7 cellular contexts compared by ENCODE assay signal in the genomic region with DNA sequence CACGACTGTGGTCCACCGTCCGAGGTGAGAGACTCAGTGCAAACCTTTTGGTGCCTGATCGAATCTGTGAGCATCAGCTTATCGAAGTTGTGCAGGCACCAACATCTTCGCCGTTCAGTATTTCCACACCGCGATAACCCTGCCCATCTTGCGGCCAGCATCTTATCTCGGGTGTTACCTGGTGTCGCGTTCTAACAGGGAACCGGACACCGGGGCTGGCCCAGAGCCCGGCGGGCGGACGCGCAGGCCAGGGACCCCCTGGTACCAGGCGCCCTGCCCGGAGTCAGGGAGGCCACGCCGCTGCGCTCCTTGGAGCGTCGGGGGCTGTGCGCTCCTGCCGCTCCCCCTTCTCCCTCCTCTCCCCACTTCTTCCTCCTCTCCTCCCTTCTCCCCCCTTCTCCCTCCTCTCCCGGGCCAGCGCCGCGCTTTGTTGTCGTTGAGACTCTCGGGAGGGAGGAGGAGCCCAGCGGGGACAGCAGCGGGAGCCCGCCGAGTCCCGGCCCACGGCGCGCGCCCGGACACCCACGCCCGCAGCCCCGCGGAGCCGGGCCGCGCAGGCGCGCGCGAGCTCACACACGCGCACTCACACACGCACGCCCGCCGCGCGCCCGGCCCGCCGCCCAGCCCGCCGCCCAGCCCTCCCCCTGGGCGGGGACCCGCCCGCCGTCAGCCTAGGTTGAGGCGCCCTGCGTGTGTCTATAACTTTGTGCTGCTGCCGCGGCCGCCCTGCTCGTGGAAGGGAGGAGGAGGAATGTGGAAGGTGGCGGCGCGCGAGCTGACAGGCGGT. TPM values are rescaled to one million over a fixed set of nuclear protein-coding genes. Genes with fewer than 3 reads are reported as not detected.
DNase-seq lines count a peak whose midpoint lies in the region; ATAC-seq, FAIRE-seq and TF ChIP-seq lines count a peak whose summit lies in the region.

No MANE protein-coding gene starts in this region.

- DNase-seq in NCI-H2196 treated with DMSO at 0.1 percent for 48 hours (lab: John Stamatoyannopoulos, UW; ENCODE audit: unreplicated experiment) (peak; percentile 87), WERI-Rb-1 (peak; percentile 83), breast epithelium (ENCODE audit: low spot score in 2 of 2) (peak; percentile 89 to 94), iPS-NIHi7 (ENCODE audit: extremely low spot score) (peak; percentile 33), small intestine (peak; percentile 89)

- H3K27ac ChIP-seq in WERI-Rb-1 = peak overlapping the region; percentile 81
- peak overlapping the region; percentile 97 to 100 for H3K27ac ChIP-seq in breast epithelium
- peak overlapping the region; percentile 99 for H3K27ac ChIP-seq in small intestine (ENCODE audit: low read depth in 1 of 2, low read length in 1 of 2)

- ATAC-seq in GM18502 (IDR thresholded peaks at IDR 0.05; ENCODE audit: poor library complexity, unreplicated experiment) (peak; percentile 41), HG02938 (IDR thresholded peaks at IDR 0.05; ENCODE audit: unreplicated experiment) (peak; percentile 37)

- 0% methylated on average over 49 to 84 of the region's 84 CpGs for WGBS in small intestine, 3 donors

- H3K4me3 ChIP-seq in WERI-Rb-1 (ENCODE audit: low read depth, low read length) = peak overlapping the region; percentile 98
- H3K4me3 ChIP-seq in breast epithelium = peak overlapping the region; percentile 86 to 92 (median 92)
- H3K4me3 ChIP-seq in small intestine (ENCODE audit: low read depth in 1 of 2, low read length in 2 of 2) = peak overlapping the region; percentile 60 to 75

- H3K4me1 ChIP-seq in breast epithelium (no peaks in the 10 kb centered on the region), small intestine (ENCODE audit: control insufficient read depth in 2 of 2, insufficient read depth in 1 of 2, low read depth in 1 of 2, low read length in 1 of 2) (peaks cover 2 to 7% of the 10 kb centered on the region in 2 donors)

- intact Hi-C loops in breast epithelium (cut with DNase I; ENCODE audit: low total_unique reads) = no loop called here

- TF ChIP-seq CTCF in WERI-Rb-1 (IDR thresholded peaks at IDR 0.05; ENCODE audit: low read depth, low read length) (no peak), breast epithelium (IDR thresholded peaks at IDR 0.05) (peak in 1 of 3 donors; percentile 7)

- FAIRE-seq in small intestine (lab: Jason Lieb, UNC) = no peak

- H3K9me3 ChIP-seq in WERI-Rb-1 (ENCODE audit: severe bottlenecking) (no peaks in the 10 kb centered on the region), breast epithelium (no peaks in the 10 kb centered on the region), small intestine (ENCODE audit: control insufficient read depth, low read depth) (no peaks in the 10 kb centered on the region)

- H3K27me3 ChIP-seq in WERI-Rb-1 (ENCODE audit: insufficient read depth, low read depth, severe bottlenecking) (peaks cover 10% of the 10 kb centered on the region), breast epithelium (no peaks in the 10 kb centered on the region), small intestine (ENCODE audit: control insufficient read depth in 2 of 2, insufficient read depth in 2 of 2, low read length in 2 of 2) (no peaks in the 10 kb centered on the region)

- peak; percentile 76 for TF ChIP-seq POLR2A in breast epithelium (IDR thresholded peaks at IDR 0.05)

- H3K36me3 ChIP-seq in WERI-Rb-1 = no peaks in the 10 kb centered on the region
- H3K36me3 ChIP-seq in breast epithelium = no peaks in the 10 kb centered on the region
- no peaks in the 10 kb centered on the region for H3K36me3 ChIP-seq in small intestine (ENCODE audit: control insufficient read depth in 2 of 2, insufficient read depth in 2 of 2, low read length in 2 of 2)

RNA-seq across cellular contexts. Expression of a gene that starts 1.4 kb away (rescaled TPM):
- total RNA-seq in breast epithelium = 100 to 1,000 TPM; 107 to 181 (median 155) TPM
- polyA plus RNA-seq in small intestine = 10 to 100 TPM in 2 of 3 donors, 1 to 10 TPM in 1; 8.7 to 16.8 (median 11.9) TPM

Comparison
In these comparisons a context has a peak if more than half of its experiments do, and no peak if none do; other contexts are left out.
1. Peak in every context shown above with its lines: DNase-seq, ATAC-seq, H3K4me3 ChIP-seq and H3K27ac ChIP-seq.
2. DNase-seq: peak in every context shown above with its lines; median percentile 92 in breast epithelium; 89 in small intestine; 87 in NCI-H2196 treated with DMSO at 0.1 percent for 48 hours; 83 in WERI-Rb-1; 33 in iPS-NIHi7.